Comparison of ENCODE assay signal across 11 cellular contexts in the genomic region with DNA sequence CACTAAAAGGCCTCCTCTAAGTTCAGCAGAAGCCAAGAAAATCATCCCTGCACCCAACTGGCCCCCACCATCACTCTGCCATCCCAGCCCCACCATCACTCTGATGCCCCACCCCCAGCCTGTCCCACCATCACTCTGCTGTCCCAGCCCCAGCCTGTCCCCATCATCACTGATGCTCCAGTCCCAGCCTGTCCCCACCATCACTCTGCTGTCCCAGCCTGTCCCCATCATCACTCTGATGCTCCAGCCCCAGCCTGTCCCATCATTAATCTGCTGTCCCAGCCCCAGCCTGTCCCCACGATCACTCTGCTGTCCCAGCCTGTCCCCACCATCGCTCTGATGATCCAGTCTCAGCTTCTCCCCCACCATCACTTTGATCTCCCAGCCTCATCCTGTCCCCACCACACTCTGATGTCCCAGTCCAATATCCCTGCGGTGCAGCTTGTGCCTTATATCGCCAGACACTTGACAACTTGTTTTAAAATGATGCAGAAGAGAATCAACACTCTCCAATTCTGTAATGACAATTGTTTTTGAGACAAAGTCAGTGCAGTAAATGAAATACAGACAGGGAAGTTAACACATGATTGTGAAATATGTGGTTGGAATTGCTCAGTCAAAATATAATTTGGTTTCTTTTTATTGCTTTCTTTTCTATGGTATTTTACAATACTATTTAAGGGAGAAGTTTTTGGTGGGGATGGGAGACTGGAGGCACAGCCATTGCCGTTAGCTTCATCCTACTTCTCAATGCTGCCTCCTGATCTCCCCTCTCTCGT.
DNase-seq lines count a peak whose midpoint lies in the region; ATAC-seq and TF ChIP-seq lines count a peak whose summit lies in the region.
"Had no signal": no experiment of that assay in that cellular context is flagged by ENCODE, and none has a peak within 500 bp of the region (broad histone marks: within the 10 kb centered on the region; RNA-seq: fewer than 3 reads in every experiment).

No MANE protein-coding gene starts in this region.

- peaks cover 53% of the 10 kb centered on the region for H3K4me1 Mint-ChIP-seq in activated T-cell treated with anti-CD3 and anti-CD28 coated beads, Interleukin-2, amount 50 U/mL, for 72 hours (ENCODE audit: low read depth)
- peaks cover 62% of the 10 kb centered on the region for H3K4me1 Mint-ChIP-seq in stimulated activated naive CD8-positive, alpha-beta T cell treated with anti-CD3 and anti-CD28 coated beads, Interleukin-15, amount 100 ng/mL, for 72 hours
- H3K4me1 Mint-ChIP-seq: GM23338 had no signal

- H3K4me3 ChIP-seq in fibroblast of mammary gland (ENCODE audit: control insufficient read depth, low read depth, low read length) (no peak overlapping the region), uterus (no peak overlapping the region), gastrocnemius medialis (no peak overlapping the region)
- H3K4me3 ChIP-seq: GM23338 had no signal

- in situ Hi-C loops in gastrocnemius medialis (cut with MboI; ENCODE audit: low sequenced_read_pairs in 4 of 4) = no loop called here

- peak; percentile 24 to 27 for ATAC-seq in activated T-cell treated with anti-CD3 and anti-CD28 coated beads, Interleukin-2, amount 50 U/mL, for 72 hours (replicated peaks in 1 of 2)
- peak; percentile 35 for ATAC-seq in stimulated activated naive CD8-positive, alpha-beta T cell treated with anti-CD3 and anti-CD28 coated beads, Interleukin-15, amount 100 ng/mL, for 72 hours
- ATAC-seq in gastrocnemius medialis (no peak), GM21717 (IDR thresholded peaks at IDR 0.05; ENCODE audit: unreplicated experiment) (no peak)
- ATAC-seq: GM23338, right cardiac atrium had no signal

- peak overlapping the region; percentile 74 to 98 for H3K4me3 Mint-ChIP-seq in activated T-cell treated with anti-CD3 and anti-CD28 coated beads, Interleukin-2, amount 50 U/mL, for 72 hours
- peak overlapping the region; percentile 42 to 46 for H3K4me3 Mint-ChIP-seq in stimulated activated naive CD8-positive, alpha-beta T cell treated with anti-CD3 and anti-CD28 coated beads, Interleukin-15, amount 100 ng/mL, for 72 hours
- H3K4me3 Mint-ChIP-seq: GM23338 had no signal

- H3K9me3 Mint-ChIP-seq in activated T-cell treated with anti-CD3 and anti-CD28 coated beads, Interleukin-2, amount 50 U/mL, for 72 hours = peaks cover 4 to 8% of the 10 kb centered on the region in 2 donors
- peaks cover 6 to 10% of the 10 kb centered on the region in 2 donors for H3K9me3 Mint-ChIP-seq in stimulated activated naive CD8-positive, alpha-beta T cell treated with anti-CD3 and anti-CD28 coated beads, Interleukin-15, amount 100 ng/mL, for 72 hours
- H3K9me3 Mint-ChIP-seq: GM23338 had no signal

- no peaks in the 10 kb centered on the region for H3K36me3 ChIP-seq in uterus
- H3K36me3 ChIP-seq in gastrocnemius medialis = no peaks in the 10 kb centered on the region

- no peaks in the 10 kb centered on the region for H3K27me3 ChIP-seq in uterus
- H3K27me3 ChIP-seq in gastrocnemius medialis = no peaks in the 10 kb centered on the region

- H3K27ac ChIP-seq in uterus = no peak overlapping the region
- no peak overlapping the region for H3K27ac ChIP-seq in gastrocnemius medialis

- peak overlapping the region; percentile 100 for H3K27ac Mint-ChIP-seq in activated T-cell treated with anti-CD3 and anti-CD28 coated beads, Interleukin-2, amount 50 U/mL, for 72 hours
- peak overlapping the region; percentile 38 to 98 for H3K27ac Mint-ChIP-seq in stimulated activated naive CD8-positive, alpha-beta T cell treated with anti-CD3 and anti-CD28 coated beads, Interleukin-15, amount 100 ng/mL, for 72 hours
- H3K27ac Mint-ChIP-seq: GM23338 had no signal

- no peaks in the 10 kb centered on the region for H3K27me3 Mint-ChIP-seq in activated T-cell treated with anti-CD3 and anti-CD28 coated beads, Interleukin-2, amount 50 U/mL, for 72 hours (ENCODE audit: low read depth)
- H3K27me3 Mint-ChIP-seq in stimulated activated naive CD8-positive, alpha-beta T cell treated with anti-CD3 and anti-CD28 coated beads, Interleukin-15, amount 100 ng/mL, for 72 hours = no peaks in the 10 kb centered on the region

- H3K4me1 ChIP-seq in uterus (no peaks in the 10 kb centered on the region), gastrocnemius medialis (no peaks in the 10 kb centered on the region)

- H3K9me3 ChIP-seq in uterus = no peaks in the 10 kb centered on the region
- H3K9me3 ChIP-seq in gastrocnemius medialis = no peaks in the 10 kb centered on the region

- intact Hi-C loops in uterus (cut with DNase I; ENCODE audit: low total_unique reads) = no loop called here
- intact Hi-C loops in gastrocnemius medialis (cut with DNase I; ENCODE audit: low total_unique reads) = no loop called here

- TF ChIP-seq CTCF in fibroblast of mammary gland (conservative IDR thresholded peaks at IDR 0.05; ENCODE audit: control insufficient read depth, insufficient read depth, low read depth, low read length) (no peak), uterus (IDR thresholded peaks at IDR 0.05) (no peak), gastrocnemius medialis (IDR thresholded peaks at IDR 0.05 in 4 of 5, conservative IDR thresholded peaks at IDR 0.05 in 1 of 5) (no peak)

- peaks cover 2 to 3% of the 10 kb centered on the region in 2 donors for H3K36me3 Mint-ChIP-seq in activated T-cell treated with anti-CD3 and anti-CD28 coated beads, Interleukin-2, amount 50 U/mL, for 72 hours (ENCODE audit: insufficient read depth in 2 of 2)

- no peak for DNase-seq in activated T-cell treated with anti-CD3 and anti-CD28 coated beads, Interleukin-2, amount 50 U/mL, for 72 hours
- no peak for DNase-seq in activated T-cell treated with anti-CD3 and anti-CD28 coated beads, Interleukin-2, amount 50 U/mL, for 1 hour
- DNase-seq in SIG-M5 treated with dmso at 0.1 percent for 504 hours (lab: John Stamatoyannopoulos, UW; ENCODE audit: unreplicated experiment) = peak; percentile 90
- DNase-seq in fibroblast of mammary gland (ENCODE audit: low read depth) = peak; percentile 61
- no peak for DNase-seq in stimulated activated naive CD8-positive, alpha-beta T cell treated with anti-CD3 and anti-CD28 coated beads, Interleukin-15, amount 100 ng/mL, for 72 hours
- no peak for DNase-seq in uterus
- DNase-seq in gastrocnemius medialis = no peak
- DNase-seq: NCI-H510A, right cardiac atrium had no signal

- TF ChIP-seq POLR2A in uterus (IDR thresholded peaks at IDR 0.05) (no peak), gastrocnemius medialis (IDR thresholded peaks at IDR 0.05) (no peak)

Comparison
In these comparisons a context has a peak if more than half of its experiments do, and no peak if none do; other contexts are left out.
1. ATAC-seq: peak in activated T-cell treated with anti-CD3 and anti-CD28 coated beads, Interleukin-2, amount 50 U/mL, for 72 hours (2 of 2) and stimulated activated naive CD8-positive, alpha-beta T cell treated with anti-CD3 and anti-CD28 coated beads, Interleukin-15, amount 100 ng/mL, for 72 hours (single experiment); none in gastrocnemius medialis (0 of 2) and GM21717 (single experiment).
2. DNase-seq: peak in SIG-M5 treated with dmso at 0.1 percent for 504 hours (single experiment) and fibroblast of mammary gland (single experiment); none in activated T-cell treated with anti-CD3 and anti-CD28 coated beads, Interleukin-2, amount 50 U/mL, for 72 hours (0 of 2), activated T-cell treated with anti-CD3 and anti-CD28 coated beads, Interleukin-2, amount 50 U/mL, for 1 hour (single experiment), stimulated activated naive CD8-positive, alpha-beta T cell treated with anti-CD3 and anti-CD28 coated beads, Interleukin-15, amount 100 ng/mL, for 72 hours (0 of 2), uterus (0 of 2) and gastrocnemius medialis (0 of 2).